28 cellular contexts compared by ENCODE assay signal in genomic region chr16:24114876-24115275, GRCh38.
"Had no signal": no experiment of that assay in that cellular context is flagged by ENCODE, and none has a peak within 500 bp of the region (broad histone marks: within the 10 kb centered on the region; RNA-seq: fewer than 3 reads in every experiment).

No MANE protein-coding gene starts in this region.

- H3K4me1 ChIP-seq: ascending aorta, SJSA1 had no signal

- H3K36me3 ChIP-seq: ascending aorta, cardiac muscle cell, Peyer's patch, SJSA1, WERI-Rb-1 had no signal

- H3K27ac ChIP-seq: ascending aorta, cardiac muscle cell, Peyer's patch, SJSA1, WERI-Rb-1 had no signal

- H3K4me3 Mint-ChIP-seq: activated CD4-positive, alpha-beta memory T cell treated with anti-CD3 and anti-CD28 coated beads for 36 hours; activated naive CD8-positive, alpha-beta T cell treated with anti-CD3 and anti-CD28 coated beads, Interleukin-2, amount 10 ng/mL, durations not matched to agents 7 days and 5 days; activated T-cell treated with anti-CD3 and anti-CD28 coated beads, Interleukin-2, amount 50 U/mL, for 4 hours; activated T-helper 1 cell treated with anti-CD3 and anti-CD28 coated beads, Interleukin-12 subunit alpha, Interleukin-12 subunit beta, Interleukin-2, Interleukin-4 antibody, amounts not matched to agents 30 ng/mL and 10 ng/mL and 1 ng/mL, durations not matched to agents 14 hours and 24 hours and 36 hours; central memory CD8-positive, alpha-beta T cell; T-helper 1 cell treated with Interleukin-12 subunit alpha and Interleukin-12 subunit beta and Interleukin-4 antibody, amounts not matched to agents 30 μg/mL and 1 μg/mL, for 36 hours; T-helper 2 cell treated with Interferon-gamma antibody and Interleukin-4, amounts not matched to agents 5 μg/mL and 100 μg/mL, for 36 hours had no signal

- H3K9ac ChIP-seq: SK-N-SH had no signal

- H3K27ac Mint-ChIP-seq: activated CD4-positive, alpha-beta memory T cell treated with anti-CD3 and anti-CD28 coated beads for 36 hours; activated naive CD8-positive, alpha-beta T cell treated with anti-CD3 and anti-CD28 coated beads, Interleukin-2, amount 10 ng/mL, durations not matched to agents 7 days and 5 days; activated T-helper 1 cell treated with anti-CD3 and anti-CD28 coated beads, Interleukin-12 subunit alpha, Interleukin-12 subunit beta, Interleukin-2, Interleukin-4 antibody, amounts not matched to agents 30 ng/mL and 10 ng/mL and 1 ng/mL, durations not matched to agents 14 hours and 24 hours and 36 hours; T-helper 1 cell treated with Interleukin-12 subunit alpha and Interleukin-12 subunit beta and Interleukin-4 antibody, amounts not matched to agents 30 μg/mL and 1 μg/mL, for 36 hours; T-helper 2 cell treated with Interferon-gamma antibody and Interleukin-4, amounts not matched to agents 5 μg/mL and 100 μg/mL, for 36 hours had no signal

- H3K4me2 ChIP-seq: SK-N-SH had no signal

- H3K4me3 ChIP-seq: ascending aorta, cardiac muscle cell, Peyer's patch, SJSA1 had no signal

- H3K27me3 ChIP-seq: ascending aorta, cardiac muscle cell, Peyer's patch, SJSA1 had no signal

- DNase-seq: activated CD4-positive, alpha-beta memory T cell treated with anti-CD3 and anti-CD28 coated beads for 36 hours; activated CD4-positive, alpha-beta T cell treated with anti-CD3 and anti-CD28 coated beads, Interleukin-2, amount 50 U/mL, for 1 hour; activated CD8-positive, alpha-beta memory T cell treated with anti-CD3 and anti-CD28 coated beads, Interleukin-2, amount 50 U/mL, for 4 hours; activated effector memory CD4-positive, alpha-beta T cell treated with Interleukin-2 at 50 U/mL for 16 hours; activated naive CD4-positive, alpha-beta T cell treated with anti-CD3 and anti-CD28 coated beads, Interleukin-2, amount 50 U/mL, for 16 hours; activated naive CD8-positive, alpha-beta T cell treated with anti-CD3 and anti-CD28 coated beads, Interleukin-2, amount 10 ng/mL, durations not matched to agents 7 days and 5 days; activated T-cell treated with anti-CD3 and anti-CD28 coated beads for 4 hours; activated T-cell treated with anti-CD3 and anti-CD28 coated beads, Interleukin-2, amount 50 U/mL, for 4 hours; amygdala; NCI-H1092; NCI-H1436 treated with DMSO at 0.1 percent for 48 hours; NCI-H1694 treated with DMSO at 0.1 percent for 48 hours; NCI-H2029; NCI-H345; NCI-H524 treated with DMSO at 0.1 percent for 48 hours; PC-3; Peyer's patch; RPMI8226; SHP77 treated with DMSO at 0.1 percent for 48 hours; SK-N-SH; WERI-Rb-1 had no signal

- H3K9me3 ChIP-seq: ascending aorta, Peyer's patch, SJSA1, SK-N-SH had no signal

- H3K9me3 Mint-ChIP-seq: activated CD4-positive, alpha-beta memory T cell treated with anti-CD3 and anti-CD28 coated beads for 36 hours; activated naive CD8-positive, alpha-beta T cell treated with anti-CD3 and anti-CD28 coated beads, Interleukin-2, amount 10 ng/mL, durations not matched to agents 7 days and 5 days; activated T-cell treated with anti-CD3 and anti-CD28 coated beads, Interleukin-2, amount 50 U/mL, for 4 hours; activated T-helper 1 cell treated with anti-CD3 and anti-CD28 coated beads, Interleukin-12 subunit alpha, Interleukin-12 subunit beta, Interleukin-2, Interleukin-4 antibody, amounts not matched to agents 30 ng/mL and 10 ng/mL and 1 ng/mL, durations not matched to agents 14 hours and 24 hours and 36 hours; central memory CD8-positive, alpha-beta T cell; T-helper 1 cell treated with Interleukin-12 subunit alpha and Interleukin-12 subunit beta and Interleukin-4 antibody, amounts not matched to agents 30 μg/mL and 1 μg/mL, for 36 hours; T-helper 2 cell treated with Interferon-gamma antibody and Interleukin-4, amounts not matched to agents 5 μg/mL and 100 μg/mL, for 36 hours had no signal

- H3K27me3 Mint-ChIP-seq: activated CD4-positive, alpha-beta memory T cell treated with anti-CD3 and anti-CD28 coated beads for 36 hours; activated naive CD8-positive, alpha-beta T cell treated with anti-CD3 and anti-CD28 coated beads, Interleukin-2, amount 10 ng/mL, durations not matched to agents 7 days and 5 days; central memory CD8-positive, alpha-beta T cell had no signal

- ATAC-seq: activated T-cell treated with anti-CD3 and anti-CD28 coated beads, Interleukin-2, amount 50 U/mL, for 4 hours; PC-3 had no signal
